9 cellular contexts compared by ENCODE assay signal in the genomic region with DNA sequence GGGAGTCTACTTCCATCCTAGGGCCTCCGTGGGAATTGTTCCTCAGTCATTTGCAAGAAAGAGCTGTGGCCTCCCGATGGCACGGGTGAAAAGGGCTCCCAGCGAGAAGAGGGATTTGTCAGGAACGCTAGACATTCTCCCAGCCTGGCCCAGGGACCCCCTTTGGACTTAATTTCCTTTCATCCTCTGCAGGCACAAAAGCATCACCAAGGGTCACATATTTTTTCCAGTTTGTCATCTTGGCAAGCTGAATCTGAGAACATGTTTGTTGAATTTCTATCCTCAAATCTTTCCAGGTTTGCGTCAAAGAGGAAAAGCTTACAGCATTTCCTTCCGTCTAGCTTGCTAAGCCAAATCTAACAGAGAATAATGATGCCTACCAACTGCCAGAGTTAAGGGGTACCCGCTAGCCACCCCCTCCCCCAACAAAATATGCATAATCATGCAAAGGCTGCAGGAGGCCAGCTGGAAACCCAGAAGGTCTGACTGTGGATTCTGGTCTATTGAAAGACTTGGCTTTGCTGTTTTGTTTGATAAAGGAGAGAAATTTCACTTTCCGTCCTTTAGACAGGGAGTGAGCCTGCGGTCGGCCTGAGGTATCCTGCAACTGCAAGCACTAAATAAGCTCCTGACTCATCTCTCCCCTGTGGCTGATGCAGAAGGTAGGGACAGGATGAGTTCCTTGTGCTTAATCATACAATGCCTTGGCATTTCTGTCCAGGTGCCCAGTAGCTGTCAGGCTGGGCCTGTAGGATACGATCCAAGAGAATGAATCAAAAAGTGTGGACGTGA. TPM values are rescaled to one million over a fixed set of nuclear protein-coding genes. Genes with fewer than 3 reads are reported as not detected.
DNase-seq lines count a peak whose midpoint lies in the region; ATAC-seq and TF ChIP-seq lines count a peak whose summit lies in the region.
"Had no signal": no experiment of that assay in that cellular context is flagged by ENCODE, and none has a peak within 500 bp of the region (broad histone marks: within the 10 kb centered on the region; RNA-seq: fewer than 3 reads in every experiment).

No MANE protein-coding gene starts in this region.

- H3K4me3 ChIP-seq in brain microvascular endothelial cell (ENCODE audit: low read depth, low read length) (no peak overlapping the region), hepatocyte (no peak overlapping the region), smooth muscle cell (no peak overlapping the region)

- no peaks in the 10 kb centered on the region for H3K23me2 ChIP-seq in H9 (ENCODE audit: insufficient read length, low read depth, low read length, poor library complexity, severe bottlenecking)

- H3K79me1 ChIP-seq in H9 (ENCODE audit: insufficient read depth, low read depth, low read length, poor library complexity, severe bottlenecking), result no peaks in the 10 kb centered on the region

- H3K4me3 Mint-ChIP-seq in H9, result peak overlapping the region; percentile 14 to 56; a peak in 3 of 5 replicates
- H3K4me3 Mint-ChIP-seq in endothelial cell (ENCODE audit: unreplicated experiment), result no peak overlapping the region

- no peak for DNase-seq in H9
- peak; percentile 91 for DNase-seq in brain microvascular endothelial cell
- DNase-seq in hepatocyte (ENCODE audit: low spot score), result no peak
- DNase-seq in smooth muscle cell (lab: John Stamatoyannopoulos, UW; ENCODE audit: unreplicated experiment), result no peak
- no peak for DNase-seq in endothelial cell (ENCODE audit: low spot score)
- no peak for DNase-seq in SIG-M5 (lab: John Stamatoyannopoulos, UW)
- DNase-seq in NCI-H146 treated with DMSO at 0.1 percent for 48 hours (lab: John Stamatoyannopoulos, UW; ENCODE audit: unreplicated experiment), result no peak
- DNase-seq: activated CD8-positive, alpha-beta memory T cell treated with anti-CD3 and anti-CD28 coated beads, Interleukin-2, amount 50 U/mL, for 48 hours had no signal

- no peak overlapping the region for H3K56ac ChIP-seq in H9 (ENCODE audit: insufficient read length, low read depth, low read length)

- H3K23ac ChIP-seq in H9 (ENCODE audit: insufficient read length, low read depth, low read length), result no peak overlapping the region

- no peak for ATAC-seq in GM18861 (IDR thresholded peaks at IDR 0.05; ENCODE audit: unreplicated experiment)

- H4K91ac ChIP-seq in H9 (ENCODE audit: insufficient read length, low read depth, low read length), result no peak overlapping the region

- H4K20me1 ChIP-seq in H9 (ENCODE audit: control insufficient read depth, insufficient read depth, insufficient read length), result no peaks in the 10 kb centered on the region
- no peaks in the 10 kb centered on the region for H4K20me1 ChIP-seq in hepatocyte (ENCODE audit: insufficient read depth, poor library complexity, severe bottlenecking)
- H4K20me1 ChIP-seq in smooth muscle cell (ENCODE audit: low read depth), result peaks cover 17% of the 10 kb centered on the region

- H2BK5ac ChIP-seq in H9 (ENCODE audit: insufficient read length, low read length), result no peak overlapping the region

- no peak overlapping the region for H2AK5ac ChIP-seq in H9 (ENCODE audit: insufficient read length, low read length)

- H3K27ac Mint-ChIP-seq in H9 (peak overlapping the region; percentile 50 to 88 (median 64); a peak in 5 of 7 replicates), endothelial cell (ENCODE audit: unreplicated experiment) (no peak overlapping the region)

- WGBS in H9 (ENCODE audit: extremely low coverage, insufficient read length, low lambda C conversion rate), result no CpG with 5 or more reads among the region's 13 CpGs
- 70% methylated on average over 13 of the region's 13 CpGs for WGBS in hepatocyte (ENCODE audit: low lambda C conversion rate, missing lambda C conversion rate)
- 47% methylated on average over 13 of the region's 13 CpGs for WGBS in smooth muscle cell (ENCODE audit: low lambda C conversion rate)

- H3K9ac ChIP-seq in H9 (ENCODE audit: extremely low read depth, insufficient read length, low read length) (no peak overlapping the region), smooth muscle cell (ENCODE audit: low read depth) (no peak overlapping the region)

- H3K18ac ChIP-seq in H9 (ENCODE audit: insufficient read length, low read depth, low read length), result no peak overlapping the region

- peak overlapping the region; percentile 5 for H3K4me2 ChIP-seq in H9 (ENCODE audit: insufficient read depth, insufficient read length, low read length)
- H3K4me2 ChIP-seq in hepatocyte, result no peak overlapping the region
- peak overlapping the region; percentile 69 for H3K4me2 ChIP-seq in smooth muscle cell

- no peaks in the 10 kb centered on the region for H3K9me2 ChIP-seq in hepatocyte (replicated peaks; ENCODE audit: insufficient read depth)

- no peak overlapping the region for H4K8ac ChIP-seq in H9 (replicated peaks; ENCODE audit: insufficient read length, low read depth, low read length)

- no peak overlapping the region for H2BK20ac ChIP-seq in H9 (ENCODE audit: low read depth, low read length, poor library complexity, severe bottlenecking)

- in situ Hi-C loops in brain microvascular endothelial cell (cut with HindIII; ENCODE audit: low pct_ligation_motif_present, low sequenced_read_pairs), result loop anchor here (10.0 kb wide), 1 partner anchor 443 kb away; no protein-coding TSS in a partner anchor

- H2AFZ ChIP-seq in H9 (ENCODE audit: low read length), result no peak overlapping the region
- H2AFZ ChIP-seq in hepatocyte, result no peak overlapping the region
- no peak overlapping the region for H2AFZ ChIP-seq in smooth muscle cell (ENCODE audit: low read depth)

- no peak overlapping the region for H2BK120ac ChIP-seq in H9 (ENCODE audit: low read depth, low read length, poor library complexity, severe bottlenecking)

- H3K4me1 ChIP-seq in H9 (ENCODE audit: insufficient read depth, low read length) (peaks cover 13% of the 10 kb centered on the region), hepatocyte (ENCODE audit: insufficient read depth) (no peaks in the 10 kb centered on the region), smooth muscle cell (ENCODE audit: low read depth) (peaks cover 17% of the 10 kb centered on the region)

- peaks cover 8% of the 10 kb centered on the region for H3F3A ChIP-seq in smooth muscle cell (ENCODE audit: low read depth)

- no peak overlapping the region for H2BK12ac ChIP-seq in H9 (ENCODE audit: insufficient read length, low read depth, low read length)

- TF ChIP-seq CTCF in H9 (conservative IDR thresholded peaks at IDR 0.05) (no peak), brain microvascular endothelial cell (IDR thresholded peaks at IDR 0.05; ENCODE audit: low read depth, low read length, missing control alignments) (no peak), hepatocyte (IDR thresholded peaks at IDR 0.05; ENCODE audit: poor library complexity) (no peak), smooth muscle cell (IDR thresholded peaks at IDR 0.05; ENCODE audit: borderline replicate concordance, insufficient read depth, poor library complexity, severe bottlenecking) (no peak), endothelial cell (IDR thresholded peaks at IDR 0.05; ENCODE audit: unreplicated experiment) (no peak)

- H3K36me3 Mint-ChIP-seq in H9 (ENCODE audit: insufficient read depth in 1 of 3, low read depth in 3 of 3), result peaks cover 8 to 24% (median 17%) of the 10 kb centered on the region in 3 experiments
- peaks cover 20% of the 10 kb centered on the region for H3K36me3 Mint-ChIP-seq in endothelial cell (ENCODE audit: low read depth, unreplicated experiment)

- H3K27ac ChIP-seq in H9 (ENCODE audit: insufficient read length, low read depth, low read length) (no peak overlapping the region), brain microvascular endothelial cell (peak overlapping the region; percentile 87), hepatocyte (peak overlapping the region; percentile 14), smooth muscle cell (ENCODE audit: low read depth) (peak overlapping the region; percentile 8)

- H3K27me3 ChIP-seq in H9 (ENCODE audit: insufficient read depth, low read length), result no peaks in the 10 kb centered on the region
- no peaks in the 10 kb centered on the region for H3K27me3 ChIP-seq in brain microvascular endothelial cell (replicated peaks)
- no peaks in the 10 kb centered on the region for H3K27me3 ChIP-seq in hepatocyte
- no peaks in the 10 kb centered on the region for H3K27me3 ChIP-seq in smooth muscle cell (ENCODE audit: low read depth)

- H3T11ph ChIP-seq in H9 (ENCODE audit: low read length), result no peak overlapping the region

- H3K36me3 ChIP-seq in brain microvascular endothelial cell (replicated peaks), result no peaks in the 10 kb centered on the region
- no peaks in the 10 kb centered on the region for H3K36me3 ChIP-seq in hepatocyte (replicated peaks; ENCODE audit: insufficient read depth, low read depth)
- no peaks in the 10 kb centered on the region for H3K36me3 ChIP-seq in smooth muscle cell (ENCODE audit: low read depth)

- H3K9me3 Mint-ChIP-seq in H9 (no peaks in the 10 kb centered on the region), endothelial cell (ENCODE audit: unreplicated experiment) (no peaks in the 10 kb centered on the region)

- H3K27me3 Mint-ChIP-seq in H9 (ENCODE audit: low read depth) (no peaks in the 10 kb centered on the region), endothelial cell (ENCODE audit: unreplicated experiment) (peaks cover 12% of the 10 kb centered on the region)

- H3K9me3 ChIP-seq in H9 (ENCODE audit: control insufficient read depth, low read depth, low read length), result no peaks in the 10 kb centered on the region
- H3K9me3 ChIP-seq in hepatocyte (ENCODE audit: low read depth), result no peaks in the 10 kb centered on the region
- H3K9me3 ChIP-seq in smooth muscle cell (replicated peaks; ENCODE audit: low read depth), result no peaks in the 10 kb centered on the region

- H3K79me2 ChIP-seq in H9 (ENCODE audit: insufficient read depth, low read length), result no peaks in the 10 kb centered on the region
- H3K79me2 ChIP-seq in hepatocyte, result no peaks in the 10 kb centered on the region
- H3K79me2 ChIP-seq in smooth muscle cell (ENCODE audit: low read depth), result no peaks in the 10 kb centered on the region

- no peak overlapping the region for H3K4ac ChIP-seq in H9 (ENCODE audit: low read depth, low read length)

- no peak overlapping the region for H4K5ac ChIP-seq in H9 (ENCODE audit: insufficient read length, low read depth, low read length)

- no peak overlapping the region for H3K14ac ChIP-seq in H9 (ENCODE audit: insufficient read depth, low read length)

- no peak overlapping the region for H2BK15ac ChIP-seq in H9 (ENCODE audit: low read depth, low read length)

- peaks cover 30 to 31% of the 10 kb centered on the region in 2 experiments for H3K4me1 Mint-ChIP-seq in H9
- peaks cover 13% of the 10 kb centered on the region for H3K4me1 Mint-ChIP-seq in endothelial cell (ENCODE audit: unreplicated experiment)

RNA-seq across cellular contexts. Expression of a gene that starts 23.1 kb away (rescaled TPM):
- total RNA-seq in H9 (2021) (27.3 and 29.3 TPM in 2 replicates), hepatocyte (8.1 and 15.5 TPM in 2 replicates), smooth muscle cell (12.5 TPM in 2 replicates), endothelial cell (ENCODE audit: unreplicated experiment) (9.7 TPM)
- polyA plus RNA-seq in hepatocyte (26.4 and 28.1 TPM in 2 replicates), smooth muscle cell (10.9 and 11.5 TPM in 2 replicates)

RNA-seq across cellular contexts. Expression of a gene that starts 54.4 kb away (rescaled TPM):
- 317 and 320 TPM in 2 replicates for total RNA-seq in H9 (2021)
- 72.0 and 72.2 TPM in 2 replicates for total RNA-seq in hepatocyte
- polyA plus RNA-seq in hepatocyte, result 31.2 and 36.4 TPM in 2 replicates
- total RNA-seq in smooth muscle cell, result 55.7 and 62.1 TPM in 2 replicates
- polyA plus RNA-seq in smooth muscle cell, result 22.7 and 52.2 TPM in 2 replicates
- total RNA-seq in endothelial cell (ENCODE audit: unreplicated experiment), result 93.2 TPM
